In the genomic region with DNA sequence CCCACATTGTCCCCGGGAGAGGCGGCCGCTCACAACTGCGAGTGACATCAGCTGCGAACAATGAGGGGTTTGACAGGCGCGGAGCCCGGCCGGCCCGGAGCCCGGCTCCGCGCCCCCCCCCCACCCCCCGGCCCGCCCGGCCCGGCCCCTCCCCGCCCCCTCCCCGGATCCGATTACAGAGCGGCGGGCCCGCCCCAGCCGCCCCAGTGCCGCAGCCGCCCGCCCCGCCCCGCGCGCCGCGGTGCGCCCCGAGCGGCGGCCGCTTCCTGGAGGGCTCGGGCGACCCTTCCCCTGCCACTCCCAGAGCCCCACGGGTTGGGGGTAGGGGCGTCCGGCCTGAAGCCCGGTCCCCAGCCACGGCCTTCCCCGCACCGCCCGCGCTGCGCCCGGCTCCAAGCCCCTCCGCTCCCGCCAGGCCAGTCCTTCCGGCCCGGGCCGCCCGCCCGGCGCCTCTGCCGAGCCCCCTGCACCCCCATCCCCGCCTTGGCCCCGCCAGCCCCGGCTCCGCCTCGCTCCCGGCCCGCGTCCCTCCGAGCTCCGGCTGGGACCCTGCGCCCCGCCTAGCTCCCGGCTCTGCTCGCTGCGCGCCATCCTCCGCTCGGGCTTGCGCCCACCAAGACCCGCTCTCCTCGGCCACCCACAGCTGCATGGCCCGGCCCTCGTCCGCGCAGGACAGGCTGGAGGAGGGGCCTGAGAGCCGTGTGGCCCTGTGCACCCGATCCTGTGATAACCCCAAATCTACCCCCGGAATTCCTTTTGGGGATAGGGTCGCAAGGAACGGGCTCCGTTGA, we compare ENCODE assay signal across 8 cellular contexts. TPM values are rescaled to one million over a fixed set of nuclear protein-coding genes. Genes with fewer than 3 reads are reported as not detected.
DNase-seq lines count a peak whose midpoint lies in the region; ATAC-seq, FAIRE-seq and TF ChIP-seq lines count a peak whose summit lies in the region.

TSS of gene PCBP4 (minus strand) at position 71 of the 791 bp plus-strand sequence. CDS start 6,214 bp downstream, outside the sequence.

- peak within 1 kb of the TSS; percentile 68 for H3K4me2 ChIP-seq in KMS-11

- H3K27me3 ChIP-seq in KMS-11 (ENCODE audit: insufficient read depth, low read depth) (no peaks in the 10 kb centered on the region), mononuclear cell (ENCODE audit: insufficient read depth, low read length) (no peaks in the 10 kb centered on the region), thymus (ENCODE audit: control insufficient read depth, insufficient read depth) (peaks cover 11% of the 10 kb centered on the region)

- peak within 1 kb of the TSS; percentile 67 for H2AFZ ChIP-seq in KMS-11 (ENCODE audit: low read depth)

- no peaks in the 10 kb centered on the region for H3K4me1 ChIP-seq in KMS-11 (ENCODE audit: low read depth, poor library complexity, severe bottlenecking)
- peaks cover 10% of the 10 kb centered on the region for H3K4me1 ChIP-seq in mononuclear cell (ENCODE audit: insufficient read depth, low read length)
- peaks cover 28% of the 10 kb centered on the region for H3K4me1 ChIP-seq in thymus (ENCODE audit: control insufficient read depth, insufficient read depth, low read length)

- peak; percentile 87 for DNase-seq in AG08396 (ENCODE audit: low spot score)
- no peak for DNase-seq in activated CD8-positive, alpha-beta memory T cell treated with anti-CD3 and anti-CD28 coated beads, Interleukin-2, amount 10 ng/mL, durations not matched to agents 7 days and 5 days
- peak; percentile 36 to 52 for DNase-seq in erythroblast (lab: John Stamatoyannopoulos, UW)
- DNase-seq in GM12892 (ENCODE audit: insufficient read length), result no peak

- H3K36me3 ChIP-seq in KMS-11 (ENCODE audit: insufficient read depth), result no peaks in the 10 kb centered on the region
- H3K36me3 ChIP-seq in thymus (ENCODE audit: control insufficient read depth, insufficient read depth), result no peaks in the 10 kb centered on the region

- H3K9me3 Mint-ChIP-seq in activated CD8-positive, alpha-beta memory T cell treated with anti-CD3 and anti-CD28 coated beads, Interleukin-2, amount 10 ng/mL, durations not matched to agents 7 days and 5 days (ENCODE audit: low read depth), result no peaks in the 10 kb centered on the region

- CTCF ChIA-PET in activated CD8-positive, alpha-beta memory T cell treated with anti-CD3 and anti-CD28 coated beads, Interleukin-2, amount 10 ng/mL, durations not matched to agents 7 days and 5 days (lab: Charles Lee), result interaction anchor here (0.7 to 4.8 kb wide), 4 partner anchors 9 to 25 kb away, joined by 3 to 26 read pairs (median 4); partner anchors contain the start of genes PARP3 and RRP9

- H3K4me3 ChIP-seq in KMS-11 (IDR thresholded peaks at IDR 0.05; ENCODE audit: insufficient read depth, low read depth, low read length), result no peak within 1 kb of the TSS
- H3K4me3 ChIP-seq in mononuclear cell (ENCODE audit: low read length), result peak within 1 kb of the TSS; percentile 30
- peak within 1 kb of the TSS; percentile 57 for H3K4me3 ChIP-seq in thymus (ENCODE audit: low read length)

- peaks cover 5% of the 10 kb centered on the region for H3K27me3 Mint-ChIP-seq in activated CD8-positive, alpha-beta memory T cell treated with anti-CD3 and anti-CD28 coated beads, Interleukin-2, amount 10 ng/mL, durations not matched to agents 7 days and 5 days

- peak; percentile 37 for ATAC-seq in GM18907 (IDR thresholded peaks at IDR 0.05; ENCODE audit: unreplicated experiment)
- ATAC-seq in activated CD8-positive, alpha-beta memory T cell treated with anti-CD3 and anti-CD28 coated beads, Interleukin-2, amount 10 ng/mL, durations not matched to agents 7 days and 5 days, result peak; percentile 74

- H3K9ac ChIP-seq in KMS-11, result peak within 1 kb of the TSS; percentile 51; the same call in 1 of the 2 replicates

- H3K9me3 ChIP-seq in mononuclear cell (ENCODE audit: low read depth, low read length), result no peaks in the 10 kb centered on the region
- no peaks in the 10 kb centered on the region for H3K9me3 ChIP-seq in thymus (ENCODE audit: control insufficient read depth)

- 2% methylated on average over 90 of the region's 91 CpGs for WGBS in thymus

- peak within 1 kb of the TSS; percentile 73 for H3K27ac Mint-ChIP-seq in activated CD8-positive, alpha-beta memory T cell treated with anti-CD3 and anti-CD28 coated beads, Interleukin-2, amount 10 ng/mL, durations not matched to agents 7 days and 5 days

- FAIRE-seq in GM12892 (lab: Jason Lieb, UNC), result no peak

- H3K27ac ChIP-seq in KMS-11, result no peak within 1 kb of the TSS
- H3K27ac ChIP-seq in thymus (ENCODE audit: low read depth), result peak within 1 kb of the TSS; percentile 74

- TF ChIP-seq POLR2A in erythroblast (IDR thresholded peaks at IDR 0.05; ENCODE audit: low read length) (no peak), GM12892 (IDR thresholded peaks at IDR 0.05; ENCODE audit: low read depth, low read length) (no peak)

- H3K4me1 Mint-ChIP-seq in activated CD8-positive, alpha-beta memory T cell treated with anti-CD3 and anti-CD28 coated beads, Interleukin-2, amount 10 ng/mL, durations not matched to agents 7 days and 5 days, result peaks cover 14% of the 10 kb centered on the region

- no peaks in the 10 kb centered on the region for H4K20me1 ChIP-seq in KMS-11 (ENCODE audit: insufficient read depth)

- no peak for TF ChIP-seq CTCF in KMS-11 (conservative IDR thresholded peaks at IDR 0.05; ENCODE audit: low read depth, low read length)

- no peaks in the 10 kb centered on the region for H3K36me3 Mint-ChIP-seq in activated CD8-positive, alpha-beta memory T cell treated with anti-CD3 and anti-CD28 coated beads, Interleukin-2, amount 10 ng/mL, durations not matched to agents 7 days and 5 days

- H3K4me3 Mint-ChIP-seq in activated CD8-positive, alpha-beta memory T cell treated with anti-CD3 and anti-CD28 coated beads, Interleukin-2, amount 10 ng/mL, durations not matched to agents 7 days and 5 days, result peak within 1 kb of the TSS; percentile 74

- H3K79me2 ChIP-seq in KMS-11 (ENCODE audit: insufficient read depth, low read depth), result no peaks in the 10 kb centered on the region

RNA-seq across cellular contexts. Expression of gene PCBP4, which starts in this region (rescaled TPM):
- 10 to 100 TPM; 11.4 to 21.1 TPM for total RNA-seq in activated CD8-positive, alpha-beta memory T cell treated with anti-CD3 and anti-CD28 coated beads, Interleukin-2, amount 10 ng/mL, durations not matched to agents 7 days and 5 days
- 5.6 TPM for total RNA-seq in mononuclear cell
- polyA plus RNA-seq in thymus, result 21.0 TPM
- polyA plus RNA-seq in GM12892 (2012; ENCODE audit: missing spikeins), result 6.6 TPM

Comparison
In these comparisons a context has a peak if more than half of its experiments do, and no peak if none do; other contexts are left out.
1. DNase-seq: peak in AG08396 (single experiment) and erythroblast (2 of 2); none in activated CD8-positive, alpha-beta memory T cell treated with anti-CD3 and anti-CD28 coated beads, Interleukin-2, amount 10 ng/mL, durations not matched to agents 7 days and 5 days (single experiment) and GM12892 (single experiment).